In genomic region chr17:62101519-62101918, GRCh38 we compare ENCODE assay signal across 1 cellular context.
TF ChIP-seq lines count a peak whose summit lies in the region.

No MANE protein-coding gene starts in this region.

TF ChIP-seq in HepG2, 621 proteins besides CTCF, POLR2A, EP300 and RAD21 (continued from another document and continues in another):
- no peak for TF ChIP-seq ZNF704 (CRISPR knock-in tag; IDR thresholded peaks at IDR 0.05; ENCODE audit: borderline replicate concordance)
- peak; percentile 36; the same call in 1 of the 2 replicates for TF ChIP-seq ZNF629 (CRISPR knock-in tag; conservative IDR thresholded peaks at IDR 0.05)
- TF ChIP-seq FOXM1 (CRISPR knock-in tag; IDR thresholded peaks at IDR 0.05) = no peak
- no peak for TF ChIP-seq ZBTB1 (CRISPR knock-in tag; IDR thresholded peaks at IDR 0.05; ENCODE audit: borderline replicate concordance)
- no peak for TF ChIP-seq NCOA5 (CRISPR knock-in tag; IDR thresholded peaks at IDR 0.05)
- TF ChIP-seq NR2F6 (IDR thresholded peaks at IDR 0.05) = 0 out of 2 replicates have a peak, but pooled peaks have one; percentile 44
- TF ChIP-seq NR2F6 (CRISPR knock-in tag; IDR thresholded peaks at IDR 0.05) = no peak; the same call in 1 of the 2 replicates
- no peak for TF ChIP-seq ETV5 (CRISPR knock-in tag; IDR thresholded peaks at IDR 0.05; ENCODE audit: borderline replicate concordance)
- no peak for TF ChIP-seq ZNF619 (CRISPR knock-in tag; IDR thresholded peaks at IDR 0.05)
- no peak for TF ChIP-seq TAF1 (CRISPR knock-in tag; IDR thresholded peaks at IDR 0.05)
- no peak for TF ChIP-seq NKX3-1 (CRISPR knock-in tag; IDR thresholded peaks at IDR 0.05)
- TF ChIP-seq ZNF33B (CRISPR knock-in tag; IDR thresholded peaks at IDR 0.05) = no peak
- no peak for TF ChIP-seq ZNF570 (CRISPR knock-in tag; IDR thresholded peaks at IDR 0.05; ENCODE audit: borderline replicate concordance)
- TF ChIP-seq HNRNPUL1 (IDR thresholded peaks at IDR 0.05; ENCODE audit: low read depth, low read length) = no peak
- TF ChIP-seq ZNF431 (CRISPR knock-in tag; IDR thresholded peaks at IDR 0.05; ENCODE audit: borderline replicate concordance, low read depth) = no peak
- TF ChIP-seq ZNF354B (CRISPR knock-in tag; IDR thresholded peaks at IDR 0.05) = no peak
- no peak for TF ChIP-seq ZFP36 (IDR thresholded peaks at IDR 0.05; ENCODE audit: borderline replicate concordance, low read depth, low read length, partially characterized antibody)
- TF ChIP-seq FOSL2 (CRISPR knock-in tag; IDR thresholded peaks at IDR 0.05) = no peak
- TF ChIP-seq MLXIP (CRISPR knock-in tag; IDR thresholded peaks at IDR 0.05; ENCODE audit: borderline replicate concordance) = no peak
- TF ChIP-seq ZFP91 (CRISPR knock-in tag; IDR thresholded peaks at IDR 0.05; ENCODE audit: borderline replicate concordance) = no peak
- no peak for TF ChIP-seq ATF7 (IDR thresholded peaks at IDR 0.05)
- TF ChIP-seq ATF7 (CRISPR knock-in tag; IDR thresholded peaks at IDR 0.05) = no peak
- TF ChIP-seq TIGD3 (CRISPR knock-in tag; IDR thresholded peaks at IDR 0.05; ENCODE audit: borderline replicate concordance) = no peak
- no peak for TF ChIP-seq ZNF101 (CRISPR knock-in tag; IDR thresholded peaks at IDR 0.05; ENCODE audit: borderline replicate concordance, low read depth)
- TF ChIP-seq GATAD2A (CRISPR knock-in tag; IDR thresholded peaks at IDR 0.05) = peak; percentile 55
- no peak for TF ChIP-seq NFAT5 (CRISPR knock-in tag; IDR thresholded peaks at IDR 0.05)
- TF ChIP-seq ZNF235 (CRISPR knock-in tag; IDR thresholded peaks at IDR 0.05; ENCODE audit: borderline replicate concordance) = no peak
- no peak for TF ChIP-seq RXRA (CRISPR knock-in tag; IDR thresholded peaks at IDR 0.05)
- TF ChIP-seq ZGPAT (CRISPR knock-in tag; IDR thresholded peaks at IDR 0.05) = no peak
- TF ChIP-seq ZNF761 (CRISPR knock-in tag; conservative IDR thresholded peaks at IDR 0.05) = no peak
- TF ChIP-seq ZNF552 (CRISPR knock-in tag; IDR thresholded peaks at IDR 0.05; ENCODE audit: borderline replicate concordance) = no peak
- TF ChIP-seq POGZ (CRISPR knock-in tag; IDR thresholded peaks at IDR 0.05) = no peak
- TF ChIP-seq SMAD9 (CRISPR knock-in tag; IDR thresholded peaks at IDR 0.05) = no peak
- TF ChIP-seq ZNF333 (CRISPR knock-in tag; IDR thresholded peaks at IDR 0.05; ENCODE audit: borderline replicate concordance) = no peak
- no peak for TF ChIP-seq U2AF1 (optimal IDR thresholded peaks at IDR 0.05; ENCODE audit: low read depth, low read length)
- TF ChIP-seq ZNF747 (CRISPR knock-in tag; IDR thresholded peaks at IDR 0.05; ENCODE audit: borderline replicate concordance) = no peak
- TF ChIP-seq HDAC1 (CRISPR knock-in tag; IDR thresholded peaks at IDR 0.05) = no peak
- no peak for TF ChIP-seq KLF12 (CRISPR knock-in tag; IDR thresholded peaks at IDR 0.05; ENCODE audit: borderline replicate concordance)
- TF ChIP-seq ZNF839 (CRISPR knock-in tag; IDR thresholded peaks at IDR 0.05; ENCODE audit: borderline replicate concordance) = no peak
- TF ChIP-seq MIXL1 (CRISPR knock-in tag; IDR thresholded peaks at IDR 0.05) = no peak
- no peak for TF ChIP-seq PRDM15 (CRISPR knock-in tag; IDR thresholded peaks at IDR 0.05)
- TF ChIP-seq YEATS2 (CRISPR knock-in tag; IDR thresholded peaks at IDR 0.05; ENCODE audit: borderline replicate concordance) = no peak
- no peak for TF ChIP-seq SRSF1 (optimal IDR thresholded peaks at IDR 0.05; ENCODE audit: low read depth, low read length)
- TF ChIP-seq TEAD2 (CRISPR knock-in tag; IDR thresholded peaks at IDR 0.05) = no peak
- TF ChIP-seq UBTF (CRISPR knock-in tag; IDR thresholded peaks at IDR 0.05) = no peak
- no peak for TF ChIP-seq RORA (CRISPR knock-in tag; IDR thresholded peaks at IDR 0.05)
- TF ChIP-seq ZBTB42 (CRISPR knock-in tag; IDR thresholded peaks at IDR 0.05) = no peak
- TF ChIP-seq POLR2AphosphoS2 (IDR thresholded peaks at IDR 0.05; ENCODE audit: low read depth, low read length) = no peak
- no peak for TF ChIP-seq TARDBP (CRISPR knock-in tag; IDR thresholded peaks at IDR 0.05)
